8 cellular contexts compared by ENCODE assay signal in genomic region chr2:177265386-177265690, GRCh38. TPM values are rescaled to one million over a fixed set of nuclear protein-coding genes. Genes with fewer than 3 reads are reported as not detected.
DNase-seq lines count a peak whose midpoint lies in the region; ATAC-seq and TF ChIP-seq lines count a peak whose summit lies in the region.

No MANE protein-coding gene starts in this region.

- peaks cover 0 to 35% (median 21%) of the 10 kb centered on the region in 3 donors for H3K4me1 ChIP-seq in gastroesophageal sphincter
- peaks cover 10% of the 10 kb centered on the region for H3K4me1 ChIP-seq in ovary (ENCODE audit: insufficient read depth)

- peak; percentile 44 for DNase-seq in AG08396 (ENCODE audit: low spot score)
- DNase-seq in ovary: peak in 1 of 5 donors; percentile 74
- no peak for DNase-seq in activated CD4-positive, CD25-positive, alpha-beta regulatory T cell treated with anti-CD3 and anti-CD28 coated beads, Interleukin-2, amount 50 U/mL, for 72 hours

- H3K36me3 ChIP-seq in gastroesophageal sphincter: no peaks in the 10 kb centered on the region
- H3K36me3 ChIP-seq in ovary: no peaks in the 10 kb centered on the region

- WGBS in gastroesophageal sphincter (ENCODE audit: low coverage in 1 of 2), 2 donors: 0% methylated on average over 5 to 8 of the region's 11 CpGs
- 0 to 1% (median 1%) methylated on average over 11 of the region's 11 CpGs for WGBS in ovary, 3 donors

- H3K4me3 ChIP-seq in gastroesophageal sphincter: peak overlapping the region; percentile 88 to 100
- peak overlapping the region; percentile 100 for H3K4me3 ChIP-seq in ovary

- peak overlapping the region; percentile 95 for H3K4me3 Mint-ChIP-seq in activated T-helper 17 cell treated with anti-CD3 and anti-CD28 coated beads, Interleukin-2, amount 50 U/mL, for 72 hours

- H3K9me3 Mint-ChIP-seq in activated T-helper 17 cell treated with anti-CD3 and anti-CD28 coated beads, Interleukin-2, amount 50 U/mL, for 72 hours: no peaks in the 10 kb centered on the region

- TF ChIP-seq CTCF in GM12874 (IDR thresholded peaks at IDR 0.05; ENCODE audit: insufficient read depth, low read depth, low read length): peak; percentile 20
- TF ChIP-seq CTCF in gastroesophageal sphincter (IDR thresholded peaks at IDR 0.05): peak in 2 of 4 experiments; percentile 36 to 60
- peak in 1 of 3 donors; percentile 31 for TF ChIP-seq CTCF in ovary (IDR thresholded peaks at IDR 0.05)

- peaks cover 21% of the 10 kb centered on the region for H3K4me1 Mint-ChIP-seq in activated T-helper 17 cell treated with anti-CD3 and anti-CD28 coated beads, Interleukin-2, amount 50 U/mL, for 72 hours

- H3K27me3 ChIP-seq in gastroesophageal sphincter (no peaks in the 10 kb centered on the region), ovary (no peaks in the 10 kb centered on the region)

- H3K27me3 Mint-ChIP-seq in activated T-helper 17 cell treated with anti-CD3 and anti-CD28 coated beads, Interleukin-2, amount 50 U/mL, for 72 hours: no peaks in the 10 kb centered on the region

- TF ChIP-seq RAD21 in Ishikawa (IDR thresholded peaks at IDR 0.05; ENCODE audit: low read depth): peak; percentile 31; the same call in 1 of the 2 replicates

- TF ChIP-seq POLR2A in gastroesophageal sphincter (IDR thresholded peaks at IDR 0.05): no peak
- TF ChIP-seq POLR2A in ovary (IDR thresholded peaks at IDR 0.05): no peak

- peak overlapping the region; percentile 98 for H3K27ac Mint-ChIP-seq in activated T-helper 17 cell treated with anti-CD3 and anti-CD28 coated beads, Interleukin-2, amount 50 U/mL, for 72 hours

- H3K27ac ChIP-seq in gastroesophageal sphincter (peak overlapping the region; percentile 97 to 100 (median 99)), ovary (peak overlapping the region; percentile 100)

- H3K9me3 ChIP-seq in gastroesophageal sphincter (no peaks in the 10 kb centered on the region), ovary (no peaks in the 10 kb centered on the region)

- ATAC-seq in activated T-helper 17 cell treated with anti-CD3 and anti-CD28 coated beads, Interleukin-2, amount 50 U/mL, for 72 hours (replicated peaks): peak; percentile 11
- ATAC-seq in gastroesophageal sphincter (peak; percentile 6), HG03378 (IDR thresholded peaks at IDR 0.05; ENCODE audit: unreplicated experiment) (no peak)

- TF ChIP-seq EP300 in Ishikawa (IDR thresholded peaks at IDR 0.05; ENCODE audit: borderline replicate concordance) (no peak), gastroesophageal sphincter (IDR thresholded peaks at IDR 0.05) (no peak), ovary (IDR thresholded peaks at IDR 0.05) (no peak)

- intact Hi-C loops in ovary (cut with DNase I): loop anchor here in 2 of 4 donors (10.0 kb wide), 3 partner anchors 69 to 1131 kb away; no protein-coding TSS in a partner anchor

- H3K36me3 Mint-ChIP-seq in activated T-helper 17 cell treated with anti-CD3 and anti-CD28 coated beads, Interleukin-2, amount 50 U/mL, for 72 hours (ENCODE audit: low read depth): peaks cover 42% of the 10 kb centered on the region

TF ChIP-seq in Ishikawa, 13 proteins besides CTCF, POLR2A, EP300 and RAD21:
- TF ChIP-seq MAX (IDR thresholded peaks at IDR 0.05): peak; percentile 7; the same call in 1 of the 2 replicates
- no peak for TF ChIP-seq CREB1 (IDR thresholded peaks at IDR 0.05; ENCODE audit: low read depth)

RNA-seq across cellular contexts. Expression of gene NFE2L2, which starts 0.8 kb away (rescaled TPM):
- 10 to 100 TPM; 39.3 to 49.4 TPM for total RNA-seq in activated T-helper 17 cell treated with anti-CD3 and anti-CD28 coated beads, Interleukin-2, amount 50 U/mL, for 72 hours
- total RNA-seq in gastroesophageal sphincter: 100 to 1,000 TPM in 1 of 4 donors, 10 to 100 TPM in 3; 55.5 to 111 (median 89.2) TPM
- 100 to 1,000 TPM; 120 to 198 (median 157) TPM for total RNA-seq in ovary
- polyA plus RNA-seq in ovary: 100 to 1,000 TPM; 128 to 131 TPM

RNA-seq across cellular contexts. Expression of gene HNRNPA3, which starts 52.7 kb away (rescaled TPM):
- total RNA-seq in activated T-helper 17 cell treated with anti-CD3 and anti-CD28 coated beads, Interleukin-2, amount 50 U/mL, for 72 hours: 100 to 1,000 TPM; 120 to 260 TPM
- 10 to 100 TPM; 58.4 to 87.8 (median 73.1) TPM for total RNA-seq in gastroesophageal sphincter
- 100 to 1,000 TPM in 5 of 7 donors, 10 to 100 TPM in 2; 71.0 to 240 (median 216) TPM for total RNA-seq in ovary
- 100 to 1,000 TPM; 175 to 273 TPM for polyA plus RNA-seq in ovary
